7 cellular contexts compared by ENCODE assay signal in the genomic region with DNA sequence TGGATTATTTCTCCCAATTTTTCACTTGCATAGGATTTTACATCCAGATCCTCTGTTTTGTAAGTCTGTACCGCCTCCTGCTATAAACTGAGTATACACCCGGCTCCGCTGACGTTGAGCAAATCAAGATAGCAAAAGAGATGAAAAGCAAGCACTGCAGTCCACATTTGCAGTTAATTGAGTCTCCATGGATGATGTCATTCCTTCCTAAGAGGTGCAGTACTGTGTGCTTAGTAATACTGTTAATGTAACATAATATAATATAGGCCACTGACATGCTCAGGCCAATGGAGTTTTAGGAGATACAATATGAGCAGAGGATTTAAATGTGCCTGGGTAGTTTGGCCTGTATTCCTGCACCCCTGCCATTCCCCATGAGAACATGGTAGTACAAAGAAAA.
DNase-seq lines count a peak whose midpoint lies in the region; ATAC-seq and TF ChIP-seq lines count a peak whose summit lies in the region.
"Not testable (repeated sequence)": the region's sequence is repeated elsewhere in the genome, so short reads cannot be mapped to it uniquely, and the experiment has no call there.

No MANE protein-coding gene starts in this region.

- intact Hi-C loops in mucosa of descending colon (cut with DNase I, micrococcal nuclease) = not testable (repeated sequence)

- not testable (repeated sequence) for H3K4me3 ChIP-seq in AG09309 (ENCODE audit: control insufficient read depth, low read depth, low read length); GM23248; RWPE2 (ENCODE audit: severe bottlenecking); choroid plexus epithelial cell (ENCODE audit: low read depth, low read length); mucosa of descending colon

- H3K4me3 Mint-ChIP-seq in activated naive CD8-positive, alpha-beta T cell = not testable (repeated sequence)

- not testable (repeated sequence) for H3K9me2 ChIP-seq in GM23248 (ENCODE audit: insufficient read depth)

- peak; percentile 41; the same call in 1 of the 3 replicates for ATAC-seq in RWPE2 (ENCODE audit: low read depth)
- ATAC-seq in mucosa of descending colon = peak; percentile 88

- H2AFZ ChIP-seq in GM23248 = not testable (repeated sequence)

- H3F3A ChIP-seq in GM23248 (ENCODE audit: insufficient read depth) = not testable (repeated sequence)

- H3K4me1 Mint-ChIP-seq in activated naive CD8-positive, alpha-beta T cell (ENCODE audit: low read depth) = peaks cover 38% of the 10 kb centered on the region

- H3K4me1 ChIP-seq in GM23248 (ENCODE audit: insufficient read depth); RWPE2 (ENCODE audit: insufficient read depth, poor library complexity, severe bottlenecking); mucosa of descending colon (ENCODE audit: low read depth): not testable (repeated sequence)

- not testable (repeated sequence) for H3K27me3 Mint-ChIP-seq in activated naive CD8-positive, alpha-beta T cell

- WGBS in GM23248 (ENCODE audit: low coverage in 1 of 2, low lambda C conversion rate in 2 of 2, missing lambda C conversion rate in 2 of 2), 2 experiments = 92 to 93% methylated on average over 4 of the region's 4 CpGs

- not testable (repeated sequence) for H3K27ac ChIP-seq in GM23248; RWPE2 (ENCODE audit: poor library complexity, severe bottlenecking)

- not testable (repeated sequence) for H3K36me3 Mint-ChIP-seq in activated naive CD8-positive, alpha-beta T cell

- not testable (repeated sequence) for H3K9me3 ChIP-seq in GM23248 (ENCODE audit: low read depth); RWPE2 (ENCODE audit: severe bottlenecking); mucosa of descending colon

- H3K79me2 ChIP-seq in GM23248 (ENCODE audit: insufficient read depth) = peaks cover 66% of the 10 kb centered on the region

- TF ChIP-seq CTCF in AG09309 (IDR thresholded peaks at IDR 0.05; ENCODE audit: control insufficient read depth, insufficient read depth, low read depth, low read length, missing control alignments); RWPE2 (IDR thresholded peaks at IDR 0.05; ENCODE audit: poor library complexity, severe bottlenecking); choroid plexus epithelial cell (conservative IDR thresholded peaks at IDR 0.05; ENCODE audit: low read depth, low read length); mucosa of descending colon (IDR thresholded peaks at IDR 0.05): not testable (repeated sequence)

- in situ Hi-C loops in GM23248 (cut with MboI) = not testable (repeated sequence)

- H3K36me3 ChIP-seq in GM23248 (ENCODE audit: low read depth); RWPE2 (ENCODE audit: low read depth); mucosa of descending colon (ENCODE audit: low read depth): not testable (repeated sequence)

- peak overlapping the region; percentile 18 for H3K27ac Mint-ChIP-seq in activated naive CD8-positive, alpha-beta T cell

- DNase-seq in AG09309 (ENCODE audit: low read depth) = peak; percentile 8
- DNase-seq in GM23248 = peak; percentile 66
- DNase-seq in RWPE2 (ENCODE audit: low spot score); mucosa of descending colon: not testable (repeated sequence)
- DNase-seq in choroid plexus epithelial cell (ENCODE audit: low read depth) = peak; percentile 38
- DNase-seq in fibroblast of the conjunctiva (ENCODE audit: low read depth) = peak; percentile 21

- not testable (repeated sequence) for H3K9ac ChIP-seq in GM23248

- H4K20me1 ChIP-seq in GM23248 (ENCODE audit: insufficient read depth) = not testable (repeated sequence)

- not testable (repeated sequence) for H3K4me2 ChIP-seq in GM23248 (ENCODE audit: unreplicated experiment)

- H3K9me3 Mint-ChIP-seq in activated naive CD8-positive, alpha-beta T cell (ENCODE audit: low read depth) = not testable (repeated sequence)

- not testable (repeated sequence) for H3K27me3 ChIP-seq in GM23248 (replicated peaks; ENCODE audit: insufficient read depth); RWPE2 (ENCODE audit: insufficient read depth, poor library complexity, severe bottlenecking)
